Comparison of ENCODE assay signal across 1 cellular context in genomic region chr1:115275216-115275615, GRCh38.
TF ChIP-seq lines count a peak whose summit lies in the region.

No MANE protein-coding gene starts in this region.

TF ChIP-seq in HepG2, 621 proteins besides CTCF, POLR2A, EP300 and RAD21 (continued from another document):
- no peak for TF ChIP-seq HMGA1 (CRISPR knock-in tag; conservative IDR thresholded peaks at IDR 0.05)
